Comparison of ENCODE assay signal across 18 cellular contexts in the genomic region with DNA sequence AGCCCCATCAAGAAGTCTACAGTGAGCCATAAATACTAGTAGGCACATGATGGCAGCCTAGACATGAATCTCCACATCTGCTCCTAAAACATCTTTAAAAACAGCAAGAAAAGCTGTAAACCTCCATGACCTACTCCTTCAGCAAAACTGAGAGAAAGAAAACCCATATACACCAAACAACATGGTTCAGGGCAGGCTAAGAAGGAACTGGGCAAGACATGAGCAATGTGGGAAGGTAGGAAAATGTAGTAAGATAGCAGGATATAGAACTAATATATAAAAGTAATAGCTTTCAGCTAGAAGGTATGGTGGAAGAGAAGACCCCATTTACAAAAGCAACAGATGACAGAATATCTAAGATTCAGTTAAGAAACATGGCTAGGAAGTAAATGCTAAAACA.
DNase-seq lines count a peak whose midpoint lies in the region; ATAC-seq, FAIRE-seq and TF ChIP-seq lines count a peak whose summit lies in the region.
"Had no signal": no experiment of that assay in that cellular context is flagged by ENCODE, and none has a peak within 500 bp of the region (broad histone marks: within the 10 kb centered on the region; RNA-seq: fewer than 3 reads in every experiment).

No MANE protein-coding gene starts in this region.

- H3K9me2 ChIP-seq in HCT116 (ENCODE audit: insufficient read depth) = no peaks in the 10 kb centered on the region

- TF ChIP-seq CTCF in HCT116 (IDR thresholded peaks at IDR 0.05 in 2 of 3, conservative IDR thresholded peaks at IDR 0.05 in 1 of 3; ENCODE audit: borderline replicate concordance in 1 of 3, insufficient read depth in 1 of 3, low read depth in 2 of 3, low read length in 2 of 3) = no peak
- TF ChIP-seq CTCF in K562 (IDR thresholded peaks at IDR 0.05 in 2 of 3, conservative IDR thresholded peaks at IDR 0.05 in 1 of 3; ENCODE audit: insufficient read depth in 2 of 3, low read depth in 1 of 3, low read length in 3 of 3) = no peak

- CTCF ChIA-PET in HCT116 (lab: Charles Lee) = no interaction called here
- CTCF ChIA-PET in K562 (lab: Yijun Ruan, JAX; ENCODE audit: low intra/inter-chr PET ratio) = no interaction called here

- peaks cover 8% of the 10 kb centered on the region for H3K9me3 Mint-ChIP-seq in activated CD4-positive, alpha-beta T cell treated with anti-CD3 and anti-CD28 coated beads, Interleukin-2, amount 10 ng/mL, durations not matched to agents 24 days and 14 days
- H3K9me3 Mint-ChIP-seq in activated naive CD8-positive, alpha-beta T cell (ENCODE audit: low read depth) = no peaks in the 10 kb centered on the region
- H3K9me3 Mint-ChIP-seq in activated naive CD8-positive, alpha-beta T cell treated with anti-CD3 and anti-CD28 coated beads, Interleukin-2, amount 50 U/mL, for 24 hours = no peaks in the 10 kb centered on the region
- H3K9me3 Mint-ChIP-seq: CD8-positive, alpha-beta T cell; GM23338; HFFc6 had no signal

- H3K27ac Mint-ChIP-seq in activated CD4-positive, alpha-beta T cell treated with anti-CD3 and anti-CD28 coated beads, Interleukin-2, amount 10 ng/mL, durations not matched to agents 24 days and 14 days = no peak overlapping the region
- peak overlapping the region; percentile 64 for H3K27ac Mint-ChIP-seq in activated naive CD8-positive, alpha-beta T cell
- H3K27ac Mint-ChIP-seq in activated naive CD8-positive, alpha-beta T cell treated with anti-CD3 and anti-CD28 coated beads, Interleukin-2, amount 50 U/mL, for 24 hours = no peak overlapping the region
- H3K27ac Mint-ChIP-seq: CD8-positive, alpha-beta T cell; GM23338; H9; HFFc6 had no signal

- intact Hi-C loops in activated CD4-positive, alpha-beta T cell treated with anti-CD3 and anti-CD28 coated beads, Interleukin-2, amount 10 ng/mL, durations not matched to agents 24 days and 14 days (cut with micrococcal nuclease) = loop anchor here (2.0 to 5.0 kb wide), 2 partner anchors 66 to 257 kb away; no protein-coding TSS in a partner anchor
- intact Hi-C loops in HCT116 (cut with micrococcal nuclease) = no loop called here
- intact Hi-C loops in K562 (cut with micrococcal nuclease) = no loop called here

- no peaks in the 10 kb centered on the region; the same call in 1 of the 2 replicates for H3K79me2 ChIP-seq in HCT116 (ENCODE audit: insufficient read depth, low read length)
- H3K79me2 ChIP-seq in K562 (ENCODE audit: control insufficient read depth, insufficient read depth, low read length) = no peaks in the 10 kb centered on the region

- H3K4me1 ChIP-seq in HCT116 (ENCODE audit: control insufficient read depth in 1 of 2, insufficient read depth in 2 of 2, low read length in 2 of 2) (peaks cover 37 to 63% of the 10 kb centered on the region in 2 experiments), K562 (replicated peaks in 1 of 2; ENCODE audit: control insufficient read depth in 2 of 2, insufficient read depth in 2 of 2, low read length in 2 of 2) (peaks cover 0 to 2% of the 10 kb centered on the region in 2 experiments; a peak in 1 of 5 replicates)

- in situ Hi-C loops in K562 (cut with MboI) = no loop called here

- RAD21 ChIA-PET in HCT116 (lab: Charles Lee; ENCODE audit: low non-redundant PET in 1 of 2, low total read pairs in 2 of 2, uncharacterized antibody in 2 of 2, unreplicated experiment in 2 of 2) = no interaction called here

- FAIRE-seq in K562 (lab: Jason Lieb, UNC) = no peak
- FAIRE-seq: GM18507 had no signal

- H3K36me3 ChIP-seq in HCT116 (ENCODE audit: control insufficient read depth in 1 of 2, insufficient read depth in 2 of 2, low read length in 2 of 2) = peaks cover 0 to 12% of the 10 kb centered on the region in 2 experiments; a peak in 2 of 4 replicates
- H3K36me3 ChIP-seq in K562 (ENCODE audit: control insufficient read depth, insufficient read depth, low read length) = no peaks in the 10 kb centered on the region

- peak overlapping the region; percentile 32 for H3K4me3 Mint-ChIP-seq in activated CD4-positive, alpha-beta T cell treated with anti-CD3 and anti-CD28 coated beads, Interleukin-2, amount 10 ng/mL, durations not matched to agents 24 days and 14 days
- H3K4me3 Mint-ChIP-seq in activated naive CD8-positive, alpha-beta T cell = no peak overlapping the region
- H3K4me3 Mint-ChIP-seq in activated naive CD8-positive, alpha-beta T cell treated with anti-CD3 and anti-CD28 coated beads, Interleukin-2, amount 50 U/mL, for 24 hours = no peak overlapping the region
- H3K4me3 Mint-ChIP-seq: CD8-positive, alpha-beta T cell; GM23338; H9; HFFc6 had no signal

- TF ChIP-seq RAD21 in HCT116 (IDR thresholded peaks at IDR 0.05; ENCODE audit: low read depth) = no peak
- no peak for TF ChIP-seq RAD21 in K562 (CRISPR knock-in tag; conservative IDR thresholded peaks at IDR 0.05 in 1 of 2, IDR thresholded peaks at IDR 0.05 in 1 of 2)

- H3K27me3 ChIP-seq in HCT116 (ENCODE audit: insufficient read depth, low read length) = no peaks in the 10 kb centered on the region
- no peaks in the 10 kb centered on the region for H3K27me3 ChIP-seq in K562 (ENCODE audit: control insufficient read depth in 2 of 2, insufficient read depth in 2 of 2, low read length in 2 of 2)

- no peaks in the 10 kb centered on the region for H3K9me1 ChIP-seq in K562 (ENCODE audit: control insufficient read depth, insufficient read depth, low read length)

- no peak for DNase-seq in activated CD4-positive, alpha-beta T cell treated with anti-CD3 and anti-CD28 coated beads, Interleukin-2, amount 10 ng/mL, durations not matched to agents 24 days and 14 days
- DNase-seq in activated CD4-positive, alpha-beta T cell treated with anti-CD3 and anti-CD28 coated beads for 4 hours = no peak
- DNase-seq in activated naive CD8-positive, alpha-beta T cell treated with anti-CD3 and anti-CD28 coated beads, Interleukin-2, amount 50 U/mL, for 24 hours = no peak
- DNase-seq in HCT116 (ENCODE audit: low read depth, low spot score) = no peak
- DNase-seq in K562 (ENCODE audit: extremely low read depth in 1 of 4, low spot score in 3 of 4) = no peak
- DNase-seq in SW480 (ENCODE audit: low spot score) = no peak
- DNase-seq: C1 segment of cervical spinal cord; Caco-2; CD8-positive, alpha-beta T cell; DMS53; DMS79 treated with DMSO at 0.1 percent for 48 hours; GF-D8; H9; HFFc6 had no signal

- H4K20me1 ChIP-seq in HCT116 (ENCODE audit: insufficient read depth) (no peaks in the 10 kb centered on the region), K562 (replicated peaks; ENCODE audit: control insufficient read depth, insufficient read depth, low read length) (no peaks in the 10 kb centered on the region)

- no peak overlapping the region for H2AFZ ChIP-seq in HCT116 (ENCODE audit: low read depth, low read length, poor library complexity, severe bottlenecking)
- H2AFZ ChIP-seq in K562 (ENCODE audit: low read depth, low read length) = no peak overlapping the region
- H2AFZ ChIP-seq: GM23338 had no signal

- no peak for TF ChIP-seq EP300 in K562 (IDR thresholded peaks at IDR 0.05; ENCODE audit: low read length)

- peak overlapping the region; percentile 86; the same call in 1 of the 2 replicates for H3K27ac ChIP-seq in HCT116 (ENCODE audit: low read depth, low read length)
- H3K27ac ChIP-seq in K562 (ENCODE audit: extremely low read depth, low read depth, low read length) = no peak overlapping the region

- no peak for ATAC-seq in activated naive CD8-positive, alpha-beta T cell treated with anti-CD3 and anti-CD28 coated beads, Interleukin-2, amount 50 U/mL, for 24 hours
- no peak for ATAC-seq in HCT116
- ATAC-seq in K562 = no peak
- ATAC-seq in HG02759 (IDR thresholded peaks at IDR 0.05; ENCODE audit: unreplicated experiment) = no peak
- ATAC-seq: CD8-positive, alpha-beta T cell; GM23338 had no signal

- H3K9ac ChIP-seq in HCT116 (ENCODE audit: low read length) (no peak overlapping the region), K562 (ENCODE audit: insufficient read depth in 1 of 2, low read depth in 2 of 2, low read length in 2 of 2) (no peak overlapping the region)

- no peaks in the 10 kb centered on the region for H3K27me3 Mint-ChIP-seq in activated CD4-positive, alpha-beta T cell treated with anti-CD3 and anti-CD28 coated beads, Interleukin-2, amount 10 ng/mL, durations not matched to agents 24 days and 14 days
- H3K27me3 Mint-ChIP-seq in activated naive CD8-positive, alpha-beta T cell = no peaks in the 10 kb centered on the region
- no peaks in the 10 kb centered on the region for H3K27me3 Mint-ChIP-seq in activated naive CD8-positive, alpha-beta T cell treated with anti-CD3 and anti-CD28 coated beads, Interleukin-2, amount 50 U/mL, for 24 hours

- no TSS peak for BruUV-seq in HCT116 (replicated peaks; lab: Mats Ljungman, UMichigan)
- BruUV-seq in K562 (replicated peaks; lab: Mats Ljungman, UMichigan) = no TSS peak

- TF ChIP-seq POLR2A in HCT116 (IDR thresholded peaks at IDR 0.05; ENCODE audit: borderline replicate concordance, extremely low read depth, insufficient read depth, insufficient read length) (no peak), K562 (conservative IDR thresholded peaks at IDR 0.05) (no peak)

- H3K9me3 ChIP-seq in HCT116 (ENCODE audit: control insufficient read depth in 1 of 2, insufficient read depth in 1 of 2, low read depth in 1 of 2, low read length in 2 of 2) (no peaks in the 10 kb centered on the region; a peak in 1 of 4 replicates), K562 (replicated peaks; ENCODE audit: control insufficient read depth, insufficient read depth, low read depth, low read length) (no peaks in the 10 kb centered on the region; the same call in 1 of the 2 replicates)
- H3K9me3 ChIP-seq: Caco-2 had no signal

- H3K4me2 ChIP-seq in HCT116 (ENCODE audit: low read length) (peak overlapping the region; percentile 61; the same call in 1 of the 2 replicates), K562 (ENCODE audit: insufficient read depth, low read length) (no peak overlapping the region)
- H3K4me2 ChIP-seq: GM23338 had no signal

- peaks cover 50% of the 10 kb centered on the region for H3K36me3 Mint-ChIP-seq in activated CD4-positive, alpha-beta T cell treated with anti-CD3 and anti-CD28 coated beads, Interleukin-2, amount 10 ng/mL, durations not matched to agents 24 days and 14 days (ENCODE audit: low read depth)
- peaks cover 25% of the 10 kb centered on the region for H3K36me3 Mint-ChIP-seq in activated naive CD8-positive, alpha-beta T cell
- peaks cover 17% of the 10 kb centered on the region for H3K36me3 Mint-ChIP-seq in activated naive CD8-positive, alpha-beta T cell treated with anti-CD3 and anti-CD28 coated beads, Interleukin-2, amount 50 U/mL, for 24 hours (ENCODE audit: low read depth)

- H3K4me3 ChIP-seq in HCT116 (replicated peaks in 1 of 2; ENCODE audit: low read depth in 1 of 2, low read length in 2 of 2) = no peak overlapping the region
- H3K4me3 ChIP-seq in K562 = no peak overlapping the region
- H3K4me3 ChIP-seq: GM23338 had no signal

- POLR2A ChIA-PET in HCT116 (lab: Charles Lee) (no interaction called here), K562 (lab: Yijun Ruan, JAX) (no interaction called here)

- peaks cover 31% of the 10 kb centered on the region for H3K4me1 Mint-ChIP-seq in activated CD4-positive, alpha-beta T cell treated with anti-CD3 and anti-CD28 coated beads, Interleukin-2, amount 10 ng/mL, durations not matched to agents 24 days and 14 days
- H3K4me1 Mint-ChIP-seq in activated naive CD8-positive, alpha-beta T cell (ENCODE audit: low read depth) = peaks cover 42% of the 10 kb centered on the region
- peaks cover 38% of the 10 kb centered on the region for H3K4me1 Mint-ChIP-seq in activated naive CD8-positive, alpha-beta T cell treated with anti-CD3 and anti-CD28 coated beads, Interleukin-2, amount 50 U/mL, for 24 hours
- H3K4me1 Mint-ChIP-seq: GM23338, H9 had no signal
